ENCODE assay signal across 1 cellular context in genomic region chr11:107545101-107545514, GRCh38.
TF ChIP-seq lines count a peak whose summit lies in the region.

No MANE protein-coding gene starts in this region.

TF ChIP-seq in GM12878, 131 proteins besides CTCF, POLR2A, EP300 and RAD21 (continued from another document):
- TF ChIP-seq IRF5 (IDR thresholded peaks at IDR 0.05; ENCODE audit: borderline replicate concordance), result no peak
- no peak for TF ChIP-seq IRF4 (IDR thresholded peaks at IDR 0.05; ENCODE audit: low read depth, low read length)
- peak; percentile 30 to 40; a peak in 1 of 4 replicates for TF ChIP-seq IKZF2 (IDR thresholded peaks at IDR 0.05)
- TF ChIP-seq POU2F2 (IDR thresholded peaks at IDR 0.05; ENCODE audit: borderline replicate concordance, low read depth, low read length), result peak; percentile 25; the same call in 1 of the 3 replicates
- peak; percentile 99 for TF ChIP-seq SKIL (IDR thresholded peaks at IDR 0.05; ENCODE audit: low read depth, poor library complexity, severe bottlenecking)
- no peak for TF ChIP-seq ZZZ3 (IDR thresholded peaks at IDR 0.05; ENCODE audit: control insufficient read depth, insufficient read length, low read depth)
- no peak for TF ChIP-seq HDAC2 (IDR thresholded peaks at IDR 0.05)
- no peak for TF ChIP-seq SP1 (IDR thresholded peaks at IDR 0.05; ENCODE audit: low read depth, low read length)
- TF ChIP-seq DPF2 (IDR thresholded peaks at IDR 0.05), result 0 out of 2 replicates have a peak, but pooled peaks have one; percentile 14
- no peak for TF ChIP-seq ZBTB11 (CRISPR knock-in tag; IDR thresholded peaks at IDR 0.05)
- TF ChIP-seq ZNF687 (IDR thresholded peaks at IDR 0.05), result no peak
